In genomic region chr7:102636956-102637355, GRCh38 we compare ENCODE assay signal across 13 cellular contexts. TPM values are rescaled to one million over a fixed set of nuclear protein-coding genes. Genes with fewer than 3 reads are reported as not detected.
DNase-seq lines count a peak whose midpoint lies in the region; ATAC-seq and TF ChIP-seq lines count a peak whose summit lies in the region.
"Not testable (repeated sequence)": the region's sequence is repeated elsewhere in the genome, so short reads cannot be mapped to it uniquely, and the experiment has no call there.
"Had no signal": no experiment of that assay in that cellular context is flagged by ENCODE, and none has a peak within 500 bp of the region (broad histone marks: within the 10 kb centered on the region; RNA-seq: fewer than 3 reads in every experiment).

No MANE protein-coding gene starts in this region.

- H3K27me3 ChIP-seq in PC-3 (ENCODE audit: low read length); left ventricle myocardium inferior (ENCODE audit: low read depth): not testable (repeated sequence)

- H3K27ac Mint-ChIP-seq in chondrocyte (ENCODE audit: unreplicated experiment); stimulated activated naive B cell treated with anti-CD40 and anti-IgM and Interleukin-4, amounts not matched to agents 10 μg/mL and 1 μg/mL and 100 μg/mL, for 72 hours: not testable (repeated sequence)

- H3K79me2 ChIP-seq in PC-3 (ENCODE audit: low read length) = not testable (repeated sequence)

- H3F3A ChIP-seq in PC-3 (ENCODE audit: low read length, unreplicated experiment) = not testable (repeated sequence)

- POLR2A ChIA-PET in PC-3 (lab: Charles Lee; ENCODE audit: unreplicated experiment) = not testable (repeated sequence)

- intact Hi-C loops in PC-3 (cut with micrococcal nuclease); left ventricle myocardium inferior (cut with micrococcal nuclease); posterior vena cava (cut with DNase I): not testable (repeated sequence)

- not testable (repeated sequence) for H3K36me3 ChIP-seq in PC-3 (ENCODE audit: low read depth, low read length); left ventricle myocardium inferior

- H3K9me3 ChIP-seq in PC-3 (ENCODE audit: low read length); left ventricle myocardium inferior (replicated peaks): not testable (repeated sequence)

- BruUV-seq in PC-3 (replicated peaks; lab: Mats Ljungman, UMichigan) = TSS peak; percentile 10

- not testable (repeated sequence) for TF ChIP-seq CTCF in PC-3 (conservative IDR thresholded peaks at IDR 0.05; ENCODE audit: low read depth, low read length); chondrocyte (IDR thresholded peaks at IDR 0.05); left ventricle myocardium inferior (IDR thresholded peaks at IDR 0.05; ENCODE audit: borderline replicate concordance)

- not testable (repeated sequence) for H3K36me3 Mint-ChIP-seq in chondrocyte (ENCODE audit: low read depth); stimulated activated naive B cell treated with anti-CD40 and anti-IgM and Interleukin-4, amounts not matched to agents 10 μg/mL and 1 μg/mL and 100 μg/mL, for 72 hours

- not testable (repeated sequence) for DNase-seq in PC-3
- peak; percentile 38 for DNase-seq in activated CD8-positive, alpha-beta memory T cell treated with anti-CD3 and anti-CD28 coated beads for 24 hours
- DNase-seq in chondrocyte (ENCODE audit: low spot score) (peak; percentile 22), left ventricle myocardium inferior (peak; percentile 10), left lobe of liver (ENCODE audit: low spot score) (peak; percentile 37), posterior vena cava (ENCODE audit: low spot score) (peak; percentile 37)
- DNase-seq in stimulated activated naive B cell treated with anti-CD40 and anti-IgM and Interleukin-4, amounts not matched to agents 10 μg/mL and 1 μg/mL and 100 μg/mL, for 72 hours = peak; percentile 0

- H3K9me3 Mint-ChIP-seq in chondrocyte (ENCODE audit: low read depth); stimulated activated naive B cell treated with anti-CD40 and anti-IgM and Interleukin-4, amounts not matched to agents 10 μg/mL and 1 μg/mL and 100 μg/mL, for 72 hours: not testable (repeated sequence)

- H3K9ac ChIP-seq in PC-3 (ENCODE audit: low read length) = not testable (repeated sequence)

- H3K4me3 Mint-ChIP-seq in chondrocyte (ENCODE audit: unreplicated experiment); stimulated activated naive B cell treated with anti-CD40 and anti-IgM and Interleukin-4, amounts not matched to agents 10 μg/mL and 1 μg/mL and 100 μg/mL, for 72 hours: not testable (repeated sequence)

- CTCF ChIA-PET in PC-3 (lab: Charles Lee) = not testable (repeated sequence)

- not testable (repeated sequence) for H3K4me1 ChIP-seq in PC-3 (ENCODE audit: insufficient read depth, low read length); left ventricle myocardium inferior

- H3K4me1 Mint-ChIP-seq in chondrocyte (ENCODE audit: low read depth); stimulated activated naive B cell treated with anti-CD40 and anti-IgM and Interleukin-4, amounts not matched to agents 10 μg/mL and 1 μg/mL and 100 μg/mL, for 72 hours: not testable (repeated sequence)

- H3K27ac ChIP-seq in PC-3 (ENCODE audit: low read length); left ventricle myocardium inferior (replicated peaks): not testable (repeated sequence)

- H3K4me3 ChIP-seq in PC-3 (ENCODE audit: low read length); left ventricle myocardium inferior: not testable (repeated sequence)

- H3K4me2 ChIP-seq in PC-3 (ENCODE audit: low read length) = not testable (repeated sequence)

- not testable (repeated sequence) for H4K20me1 ChIP-seq in PC-3 (ENCODE audit: low read length)

- not testable (repeated sequence) for H3K27me3 Mint-ChIP-seq in chondrocyte (ENCODE audit: low read depth); stimulated activated naive B cell treated with anti-CD40 and anti-IgM and Interleukin-4, amounts not matched to agents 10 μg/mL and 1 μg/mL and 100 μg/mL, for 72 hours

- H3K9me2 ChIP-seq in PC-3 (replicated peaks; ENCODE audit: low read length) = not testable (repeated sequence)

- ATAC-seq in PC-3; left lobe of liver; stimulated activated naive B cell treated with anti-CD40 and anti-IgM and Interleukin-4, amounts not matched to agents 10 μg/mL and 1 μg/mL and 100 μg/mL, for 72 hours (replicated peaks): not testable (repeated sequence)

- not testable (repeated sequence) for H2AFZ ChIP-seq in PC-3 (ENCODE audit: low read length)

RNA-seq across cellular contexts. Expression of gene UPK3BL1, which starts 5.6 kb away (rescaled TPM):
- 20.2 and 22.7 TPM in 2 replicates for total RNA-seq in PC-3 (2014; rRNA removed)
- 11.7 to 29.6 TPM (median 14.8 TPM) in 3 replicates for total RNA-seq in chondrocyte
- total RNA-seq in left ventricle myocardium inferior = 14.5 TPM
- 10.0 TPM for total RNA-seq in left lobe of liver
- total RNA-seq in posterior vena cava = 1 to 10 TPM; 6.5 to 9.0 TPM

RNA-seq across cellular contexts. Expression of gene SPDYE2B, which starts 13.2 kb away (rescaled TPM):
- total RNA-seq in PC-3 (2014; rRNA removed) (not detected in 2 replicates), chondrocyte (not detected in 3 replicates), left ventricle myocardium inferior (not detected), left lobe of liver (not detected), posterior vena cava (not detected)
- total RNA-seq: CD4-positive, alpha-beta T cell; CD8-positive, alpha-beta memory T cell; GM12878; GM23248; H1; H7 had no signal

RNA-seq across cellular contexts. Expression of gene RASA4, which starts 20.4 kb away (rescaled TPM):
- total RNA-seq in PC-3 (2014; rRNA removed) = 6.7 and 15.8 TPM in 2 replicates
- total RNA-seq in chondrocyte = 16.5 to 26.0 TPM (median 24.0 TPM) in 3 replicates
- 14.7 TPM for total RNA-seq in left ventricle myocardium inferior
- 10.7 TPM for total RNA-seq in left lobe of liver
- 10 to 100 TPM; 47.1 to 47.9 TPM for total RNA-seq in posterior vena cava

RNA-seq across cellular contexts. Expression of gene POLR2J2, which starts 34.5 kb away (rescaled TPM):
- total RNA-seq in PC-3 (2014; rRNA removed) (3.6 and 4.1 TPM in 2 replicates), chondrocyte (1.5 to 5.1 TPM (median 2.9 TPM) in 3 replicates), left ventricle myocardium inferior (2.7 TPM), left lobe of liver (3.7 TPM), posterior vena cava (1 to 10 TPM; 5.2 to 7.5 TPM)
